Comparison of ENCODE assay signal across 24 cellular contexts in the genomic region with DNA sequence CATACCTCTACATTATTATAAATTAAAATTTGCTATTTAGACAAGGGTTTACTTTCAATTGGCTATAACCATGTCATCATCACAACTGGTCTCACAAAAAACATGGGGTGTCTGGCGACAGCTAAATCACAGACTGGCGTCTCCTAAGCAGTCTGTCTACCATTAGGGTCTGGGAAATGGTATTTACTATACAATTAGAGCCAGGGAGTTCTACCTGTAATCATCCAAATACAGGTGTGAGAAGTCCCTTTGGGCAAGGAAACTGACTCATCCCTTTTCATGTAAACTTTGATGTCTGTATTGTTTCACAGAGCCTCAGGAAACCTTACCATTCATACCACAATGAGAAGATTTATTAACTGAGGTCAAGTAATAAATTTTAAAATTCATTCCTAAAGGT.
DNase-seq lines count a peak whose midpoint lies in the region; ATAC-seq lines count a peak whose summit lies in the region.
"Had no signal": no experiment of that assay in that cellular context is flagged by ENCODE, and none has a peak within 500 bp of the region (broad histone marks: within the 10 kb centered on the region; RNA-seq: fewer than 3 reads in every experiment).

No MANE protein-coding gene starts in this region.

- H3K9me3 ChIP-seq in SJCRH30 (replicated peaks): no peaks in the 10 kb centered on the region
- H3K9me3 ChIP-seq: gastroesophageal sphincter had no signal

- H3K27ac ChIP-seq in SJCRH30: no peak overlapping the region
- H3K27ac ChIP-seq: dorsolateral prefrontal cortex, gastroesophageal sphincter, GM23248 had no signal

- peaks cover 20% of the 10 kb centered on the region for H3K36me3 ChIP-seq in SJCRH30
- H3K36me3 ChIP-seq: gastroesophageal sphincter had no signal

- no peaks in the 10 kb centered on the region for H3K27me3 ChIP-seq in SJCRH30
- H3K27me3 ChIP-seq: dorsolateral prefrontal cortex, gastroesophageal sphincter had no signal

- H3K4me3 ChIP-seq in SJCRH30: no peak overlapping the region
- H3K4me3 ChIP-seq: dorsolateral prefrontal cortex, gastroesophageal sphincter, GM12878, GM23248 had no signal

- DNase-seq in COR-L47 (lab: John Stamatoyannopoulos, UW) (peak; percentile 85), NCI-H1105 (lab: John Stamatoyannopoulos, UW) (peak; percentile 86), NCI-H69 (lab: John Stamatoyannopoulos, UW) (peak; percentile 95), dermis blood vessel endothelial cell (peak; percentile 29), SJCRH30 (no peak)
- no peak for DNase-seq in stimulated activated naive CD4-positive, alpha-beta T cell treated with Interleukin-2 at 50 U/mL for 16 hours (lab: John Stamatoyannopoulos, UW)
- DNase-seq: activated CD4-positive, alpha-beta T cell treated with anti-CD3 and anti-CD28 coated beads for 36 hours; activated naive CD4-positive, alpha-beta T cell treated with anti-CD3 and anti-CD28 coated beads, Interleukin-2, amount 10 ng/mL, durations not matched to agents 7 days and 5 days; activated T-cell treated with anti-CD3 and anti-CD28 coated beads, Interleukin-2, amount 50 U/mL, for 72 hours; central memory CD4-positive, alpha-beta T cell; DMS 273 treated with DMSO at 0.1 percent for 48 hours; dorsolateral prefrontal cortex; erythroblast; Karpas-422; naive thymus-derived CD4-positive, alpha-beta T cell; NCI-H1092 treated with DMSO at 0.1 percent for 48 hours; T-cell had no signal

- ATAC-seq in GM21723 (IDR thresholded peaks at IDR 0.05; ENCODE audit: unreplicated experiment): no peak
- no peak for ATAC-seq in GM19455 (IDR thresholded peaks at IDR 0.05; ENCODE audit: unreplicated experiment)
- ATAC-seq: activated CD4-positive, alpha-beta T cell treated with anti-CD3 and anti-CD28 coated beads for 36 hours; activated T-cell treated with anti-CD3 and anti-CD28 coated beads, Interleukin-2, amount 50 U/mL, for 72 hours; gastroesophageal sphincter; GM12878; naive thymus-derived CD4-positive, alpha-beta T cell; Right ventricle myocardium inferior; stimulated activated effector memory CD8-positive, alpha-beta T cell treated with anti-CD3 and anti-CD28 coated beads, Interleukin-12 subunit alpha, Interleukin-12 subunit beta, amount 100 ng/mL, for 72 hours; T-cell had no signal

- peaks cover 7% of the 10 kb centered on the region for H3K4me1 ChIP-seq in SJCRH30
- H3K4me1 ChIP-seq: gastroesophageal sphincter had no signal

Comparison
In these comparisons a context has a peak if more than half of its experiments do, and no peak if none do; other contexts are left out.
1. DNase-seq: peak in COR-L47 (single experiment), NCI-H1105 (single experiment), NCI-H69 (single experiment) and dermis blood vessel endothelial cell (single experiment); none in SJCRH30 (0 of 2) and stimulated activated naive CD4-positive, alpha-beta T cell treated with Interleukin-2 at 50 U/mL for 16 hours (single experiment).